1 cellular context compared by ENCODE assay signal in the genomic region with DNA sequence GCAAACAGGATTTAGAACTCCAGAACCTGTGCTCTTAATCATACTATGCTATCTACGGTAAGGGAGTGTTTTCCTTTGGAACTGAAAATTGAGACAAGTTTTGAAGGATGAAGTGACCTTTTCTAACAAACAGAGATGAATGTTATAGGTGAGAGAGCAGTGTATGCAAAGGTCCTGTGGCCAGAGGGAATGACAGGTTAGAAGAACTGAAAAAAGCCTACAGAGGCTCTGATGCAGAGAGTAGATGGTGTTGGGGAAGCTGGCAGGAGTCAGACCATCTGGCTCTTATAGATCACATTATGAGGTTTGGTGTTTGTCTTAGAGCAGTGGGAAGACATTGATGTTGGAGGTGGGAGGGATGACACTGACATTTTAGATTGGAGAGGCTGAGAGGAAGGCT.
TF ChIP-seq lines count a peak whose summit lies in the region.

No MANE protein-coding gene starts in this region.

TF ChIP-seq in HCT116, 20 proteins besides CTCF, POLR2A, EP300 and RAD21:
- TF ChIP-seq, protein P1, sequence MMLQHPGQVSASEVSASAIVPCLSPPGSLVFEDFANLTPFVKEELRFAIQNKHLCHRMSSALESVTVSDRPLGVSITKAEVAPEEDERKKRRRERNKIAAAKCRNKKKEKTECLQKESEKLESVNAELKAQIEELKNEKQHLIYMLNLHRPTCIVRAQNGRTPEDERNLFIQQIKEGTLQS (IDR thresholded peaks at IDR 0.05), result no peak
- TF ChIP-seq SRF (IDR thresholded peaks at IDR 0.05; ENCODE audit: low read depth) (no peak), ZFX (IDR thresholded peaks at IDR 0.05) (no peak), POLR2AphosphoS5 (IDR thresholded peaks at IDR 0.05; ENCODE audit: low read depth, low read length) (no peak), MAX (IDR thresholded peaks at IDR 0.05) (no peak), EZH2 (IDR thresholded peaks at IDR 0.05) (no peak), ELF1 (IDR thresholded peaks at IDR 0.05; ENCODE audit: borderline replicate concordance, low read depth) (no peak), TCF7L2 (IDR thresholded peaks at IDR 0.05; ENCODE audit: borderline replicate concordance, extremely low read depth, insufficient read depth, insufficient read length) (no peak), YY1 (IDR thresholded peaks at IDR 0.05; ENCODE audit: extremely low read depth, insufficient replicate concordance, low read depth, low read length) (no peak), CEBPB (IDR thresholded peaks at IDR 0.05; ENCODE audit: low read depth) (no peak), JUND (IDR thresholded peaks at IDR 0.05) (no peak), CBX3 (IDR thresholded peaks at IDR 0.05; ENCODE audit: low read depth) (no peak), EZH2phosphoT487 (IDR thresholded peaks at IDR 0.05; ENCODE audit: borderline replicate concordance) (no peak), SIN3A (IDR thresholded peaks at IDR 0.05; ENCODE audit: low read depth) (no peak), SP1 (IDR thresholded peaks at IDR 0.05; ENCODE audit: low read depth) (no peak)
- TF ChIP-seq, protein P2, sequence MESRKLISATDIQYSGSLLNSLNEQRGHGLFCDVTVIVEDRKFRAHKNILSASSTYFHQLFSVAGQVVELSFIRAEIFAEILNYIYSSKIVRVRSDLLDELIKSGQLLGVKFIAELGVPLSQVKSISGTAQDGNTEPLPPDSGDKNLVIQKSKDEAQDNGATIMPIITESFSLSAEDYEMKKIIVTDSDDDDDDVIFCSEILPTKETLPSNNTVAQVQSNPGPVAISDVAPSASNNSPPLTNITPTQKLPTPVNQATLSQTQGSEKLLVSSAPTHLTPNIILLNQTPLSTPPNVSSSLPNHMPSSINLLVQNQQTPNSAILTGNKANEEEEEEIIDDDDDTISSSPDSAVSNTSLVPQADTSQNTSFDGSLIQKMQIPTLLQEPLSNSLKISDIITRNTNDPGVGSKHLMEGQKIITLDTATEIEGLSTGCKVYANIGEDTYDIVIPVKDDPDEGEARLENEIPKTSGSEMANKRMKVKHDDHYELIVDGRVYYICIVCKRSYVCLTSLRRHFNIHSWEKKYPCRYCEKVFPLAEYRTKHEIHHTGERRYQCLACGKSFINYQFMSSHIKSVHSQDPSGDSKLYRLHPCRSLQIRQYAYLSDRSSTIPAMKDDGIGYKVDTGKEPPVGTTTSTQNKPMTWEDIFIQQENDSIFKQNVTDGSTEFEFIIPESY (IDR thresholded peaks at IDR 0.05; ENCODE audit: extremely low read depth, insufficient replicate concordance, low read length), result no peak
